Comparison of ENCODE assay signal across 24 cellular contexts in the genomic region with DNA sequence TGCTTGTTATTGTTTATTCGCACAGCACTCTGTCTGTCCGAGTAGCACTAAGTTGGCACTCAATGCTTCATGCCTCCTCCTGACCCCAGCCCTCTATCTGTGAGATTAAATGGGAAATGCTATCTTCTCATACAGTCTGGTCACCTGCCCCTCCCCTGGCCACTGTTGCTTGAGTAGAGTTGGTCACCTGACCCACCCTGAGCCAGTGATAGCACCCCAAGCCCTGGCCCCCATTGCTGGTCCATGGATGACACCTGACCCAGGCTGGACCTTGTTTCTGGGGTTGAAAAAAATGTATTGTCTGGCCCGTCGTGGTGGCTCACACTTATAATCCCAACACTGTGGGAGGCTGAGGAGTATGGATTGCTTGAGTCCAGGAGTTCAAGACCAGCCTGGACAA. TPM values are rescaled to one million over a fixed set of nuclear protein-coding genes. Genes with fewer than 3 reads are reported as not detected.
DNase-seq lines count a peak whose midpoint lies in the region; ATAC-seq, FAIRE-seq and TF ChIP-seq lines count a peak whose summit lies in the region.
"Had no signal": no experiment of that assay in that cellular context is flagged by ENCODE, and none has a peak within 500 bp of the region (broad histone marks: within the 10 kb centered on the region; RNA-seq: fewer than 3 reads in every experiment).

No MANE protein-coding gene starts in this region.

- no peak for TF ChIP-seq POLR2A in K562 (conservative IDR thresholded peaks at IDR 0.05)

- H3K79me2 ChIP-seq in H9 (ENCODE audit: insufficient read depth, low read length) (no peaks in the 10 kb centered on the region), K562 (ENCODE audit: control insufficient read depth, insufficient read depth, low read length) (no peaks in the 10 kb centered on the region), neural progenitor cell (ENCODE audit: low read depth) (no peaks in the 10 kb centered on the region)

- no peak overlapping the region for H2BK15ac ChIP-seq in H9 (ENCODE audit: low read depth, low read length)

- no peak overlapping the region for H3K18ac ChIP-seq in H9 (ENCODE audit: insufficient read length, low read depth, low read length)

- no peak for DNase-seq in H9
- peak; percentile 37 to 45 (median 42) for DNase-seq in K562 (ENCODE audit: extremely low read depth in 1 of 4, low spot score in 3 of 4)
- DNase-seq in neural progenitor cell (ENCODE audit: low spot score): no peak
- no peak for DNase-seq in 8988T
- DNase-seq in DMS79 (lab: John Stamatoyannopoulos, UW): no peak
- no peak for DNase-seq in H4 (ENCODE audit: low spot score)
- DNase-seq: ACHN; AML-193; BE2C; CD4-positive, alpha-beta T cell; CD8-positive, alpha-beta memory T cell; DMS 273 treated with DMSO at 0.1 percent for 48 hours; DMS79 treated with DMSO at 0.1 percent for 48 hours; GF-D8; H7 had no signal

- H3K4me2 ChIP-seq in H9 (ENCODE audit: insufficient read depth, insufficient read length, low read length) (no peak overlapping the region), K562 (ENCODE audit: insufficient read depth, low read length) (no peak overlapping the region; the same call in 1 of the 2 replicates), neural progenitor cell (no peak overlapping the region)
- H3K4me2 ChIP-seq: A549; BLaER1 treated with 17β-estradiol and CSF1 and Interleukin-3, amounts not matched to agents 10 nM and 100 nM; GM23338 had no signal

- H3K79me1 ChIP-seq in H9 (ENCODE audit: insufficient read depth, low read depth, low read length, poor library complexity, severe bottlenecking): no peaks in the 10 kb centered on the region

- no peaks in the 10 kb centered on the region for H3K23me2 ChIP-seq in H9 (ENCODE audit: insufficient read length, low read depth, low read length, poor library complexity, severe bottlenecking)

- no CpG with 5 or more reads among the region's 4 CpGs for WGBS in H9 (ENCODE audit: extremely low coverage, insufficient read length, low lambda C conversion rate)
- WGBS in K562 (ENCODE audit: insufficient coverage, low coverage, missing lambda C conversion rate): 33% methylated on average over 3 of the region's 4 CpGs

- no peak overlapping the region for H2BK20ac ChIP-seq in H9 (ENCODE audit: low read depth, low read length, poor library complexity, severe bottlenecking)

- H2AK5ac ChIP-seq in H9 (ENCODE audit: insufficient read length, low read length): no peak overlapping the region

- no peak overlapping the region for H2BK12ac ChIP-seq in H9 (ENCODE audit: insufficient read length, low read depth, low read length)

- H3K27me3 ChIP-seq in H9 (ENCODE audit: insufficient read depth, low read length) (no peaks in the 10 kb centered on the region), K562 (ENCODE audit: control insufficient read depth in 2 of 2, insufficient read depth in 2 of 2, low read length in 2 of 2) (no peaks in the 10 kb centered on the region), neural progenitor cell (no peaks in the 10 kb centered on the region)
- H3K27me3 ChIP-seq: BE2C; BLaER1 treated with 17β-estradiol and CSF1 and Interleukin-3, amounts not matched to agents 10 nM and 100 nM had no signal

- H3K36me3 Mint-ChIP-seq in H9 (ENCODE audit: insufficient read depth in 1 of 3, low read depth in 3 of 3) (no peaks in the 10 kb centered on the region), neural progenitor cell (no peaks in the 10 kb centered on the region)
- H3K36me3 Mint-ChIP-seq: CD14-positive monocyte; CD8-positive, alpha-beta memory T cell had no signal

- no peak overlapping the region for H3T11ph ChIP-seq in H9 (ENCODE audit: low read length)

- ATAC-seq in K562: peak; percentile 85
- ATAC-seq: A549, GM23338, HCT116 had no signal

- H4K91ac ChIP-seq in H9 (ENCODE audit: insufficient read length, low read depth, low read length): no peak overlapping the region

- H3K4me1 ChIP-seq in H9 (ENCODE audit: insufficient read depth, low read length) (no peaks in the 10 kb centered on the region), K562 (replicated peaks in 1 of 2; ENCODE audit: control insufficient read depth in 2 of 2, insufficient read depth in 2 of 2, low read length in 2 of 2) (peaks cover 3 to 4% of the 10 kb centered on the region in 2 experiments; a peak in 4 of 5 replicates), neural progenitor cell (peaks cover 3% of the 10 kb centered on the region)
- H3K4me1 ChIP-seq: A549, BE2C had no signal

- no peak overlapping the region for H3K4ac ChIP-seq in H9 (ENCODE audit: low read depth, low read length)

- H3F3A ChIP-seq in neural progenitor cell (ENCODE audit: low read depth): peaks cover 13% of the 10 kb centered on the region

- H3K27ac ChIP-seq in H9 (ENCODE audit: insufficient read length, low read depth, low read length): no peak overlapping the region
- H3K27ac ChIP-seq in K562 (ENCODE audit: extremely low read depth, low read depth, low read length): no peak overlapping the region
- no peak overlapping the region for H3K27ac ChIP-seq in neural progenitor cell
- H3K27ac ChIP-seq: 22Rv1; A549; BLaER1 treated with 17β-estradiol and CSF1 and Interleukin-3, amounts not matched to agents 10 nM and 100 nM had no signal

- peaks cover 22 to 28% of the 10 kb centered on the region in 2 experiments for H3K4me1 Mint-ChIP-seq in H9
- H3K4me1 Mint-ChIP-seq in neural progenitor cell: peaks cover 30% of the 10 kb centered on the region
- H3K4me1 Mint-ChIP-seq: CD8-positive, alpha-beta memory T cell had no signal

- no peaks in the 10 kb centered on the region for H3K27me3 Mint-ChIP-seq in H9 (ENCODE audit: low read depth)
- H3K27me3 Mint-ChIP-seq in neural progenitor cell (ENCODE audit: insufficient read depth, low read depth): peaks cover 2% of the 10 kb centered on the region
- H3K27me3 Mint-ChIP-seq: CD4-positive, alpha-beta T cell; CD8-positive, alpha-beta memory T cell had no signal

- H2AFZ ChIP-seq in H9 (ENCODE audit: low read length): no peak overlapping the region
- H2AFZ ChIP-seq in K562 (ENCODE audit: low read depth, low read length): peak overlapping the region; percentile 66
- no peak overlapping the region for H2AFZ ChIP-seq in neural progenitor cell (replicated peaks)
- H2AFZ ChIP-seq: GM23338 had no signal

- H3K14ac ChIP-seq in H9 (ENCODE audit: insufficient read depth, low read length): no peak overlapping the region

- peak; percentile 54 for FAIRE-seq in K562 (lab: Jason Lieb, UNC)
- FAIRE-seq: A549, D721Med, GM12891, GM18507 had no signal

- POLR2A ChIA-PET in K562 (lab: Yijun Ruan, JAX): no interaction called here

- H4K8ac ChIP-seq in H9 (replicated peaks; ENCODE audit: insufficient read length, low read depth, low read length): no peak overlapping the region

- H3K56ac ChIP-seq in H9 (ENCODE audit: insufficient read length, low read depth, low read length): no peak overlapping the region

- intact Hi-C loops in K562 (cut with micrococcal nuclease): no loop called here

- no peaks in the 10 kb centered on the region for H3K9me1 ChIP-seq in K562 (ENCODE audit: control insufficient read depth, insufficient read depth, low read length)

- no peak for TF ChIP-seq EP300 in K562 (IDR thresholded peaks at IDR 0.05; ENCODE audit: low read length)

- H3K36me3 ChIP-seq in K562 (ENCODE audit: control insufficient read depth, insufficient read depth, low read length): no peaks in the 10 kb centered on the region
- no peaks in the 10 kb centered on the region for H3K36me3 ChIP-seq in neural progenitor cell
- H3K36me3 ChIP-seq: BE2C; BLaER1 treated with 17β-estradiol and CSF1 and Interleukin-3, amounts not matched to agents 10 nM and 100 nM had no signal

- in situ Hi-C loops in K562 (cut with MboI): no loop called here

- no peak for TF ChIP-seq RAD21 in K562 (CRISPR knock-in tag; conservative IDR thresholded peaks at IDR 0.05 in 1 of 2, IDR thresholded peaks at IDR 0.05 in 1 of 2)

- TF ChIP-seq CTCF in H9 (conservative IDR thresholded peaks at IDR 0.05): no peak
- TF ChIP-seq CTCF in K562 (IDR thresholded peaks at IDR 0.05 in 2 of 3, conservative IDR thresholded peaks at IDR 0.05 in 1 of 3; ENCODE audit: insufficient read depth in 2 of 3, low read depth in 1 of 3, low read length in 3 of 3): no peak
- TF ChIP-seq CTCF in neural progenitor cell (IDR thresholded peaks at IDR 0.05): no peak

- H3K4me3 Mint-ChIP-seq in H9: no peak overlapping the region
- H3K4me3 Mint-ChIP-seq in neural progenitor cell: no peak overlapping the region
- H3K4me3 Mint-ChIP-seq: CD14-positive monocyte; CD4-positive, alpha-beta T cell; CD8-positive, alpha-beta memory T cell; GM23338 had no signal

- no peaks in the 10 kb centered on the region for H3K9me3 ChIP-seq in H9 (ENCODE audit: control insufficient read depth, low read depth, low read length)
- no peaks in the 10 kb centered on the region for H3K9me3 ChIP-seq in K562 (replicated peaks; ENCODE audit: control insufficient read depth, insufficient read depth, low read depth, low read length)
- H3K9me3 ChIP-seq in neural progenitor cell (ENCODE audit: low read depth): no peaks in the 10 kb centered on the region
- H3K9me3 ChIP-seq: A549; BE2C; BLaER1 treated with 17β-estradiol and CSF1 and Interleukin-3, amounts not matched to agents 10 nM and 100 nM had no signal

- H3K9me3 Mint-ChIP-seq in H9 (no peaks in the 10 kb centered on the region), neural progenitor cell (no peaks in the 10 kb centered on the region)
- H3K9me3 Mint-ChIP-seq: CD4-positive, alpha-beta T cell; CD8-positive, alpha-beta memory T cell; GM23338 had no signal

- H3K27ac Mint-ChIP-seq in H9 (peak overlapping the region in 2 of 3 experiments; percentile 70 to 76; a peak in 2 of 7 replicates), neural progenitor cell (peak overlapping the region; percentile 81)
- H3K27ac Mint-ChIP-seq: CD4-positive, alpha-beta T cell; CD8-positive, alpha-beta memory T cell; GM23338 had no signal

- no peak overlapping the region for H3K23ac ChIP-seq in H9 (ENCODE audit: insufficient read length, low read depth, low read length)

- H2BK5ac ChIP-seq in H9 (ENCODE audit: insufficient read length, low read length): no peak overlapping the region

- no peak overlapping the region for H3K9ac ChIP-seq in H9 (ENCODE audit: extremely low read depth, insufficient read length, low read length)
- 0 out of 4 replicates have a peak overlapping the region, but pooled peaks of 1 of the 2 experiments have one; percentile 9 for H3K9ac ChIP-seq in K562 (ENCODE audit: insufficient read depth in 1 of 2, low read depth in 2 of 2, low read length in 2 of 2)
- H3K9ac ChIP-seq in neural progenitor cell: no peak overlapping the region
- H3K9ac ChIP-seq: BLaER1 treated with 17β-estradiol and CSF1 and Interleukin-3, amounts not matched to agents 10 nM and 100 nM had no signal

- BruUV-seq in K562 (replicated peaks; lab: Mats Ljungman, UMichigan): no TSS peak

- no peak overlapping the region for H3K4me3 ChIP-seq in K562
- H3K4me3 ChIP-seq in neural progenitor cell: no peak overlapping the region
- H3K4me3 ChIP-seq: A549; BLaER1 treated with 17β-estradiol and CSF1 and Interleukin-3, amounts not matched to agents 10 nM and 100 nM; GM23338 had no signal

- no peak overlapping the region for H4K5ac ChIP-seq in H9 (ENCODE audit: insufficient read length, low read depth, low read length)

- H2BK120ac ChIP-seq in H9 (ENCODE audit: low read depth, low read length, poor library complexity, severe bottlenecking): no peak overlapping the region

- no peaks in the 10 kb centered on the region for H4K20me1 ChIP-seq in H9 (ENCODE audit: control insufficient read depth, insufficient read depth, insufficient read length)
- no peaks in the 10 kb centered on the region for H4K20me1 ChIP-seq in K562 (replicated peaks; ENCODE audit: control insufficient read depth, insufficient read depth, low read length)
- H4K20me1 ChIP-seq in neural progenitor cell (ENCODE audit: low read depth): no peaks in the 10 kb centered on the region
- H4K20me1 ChIP-seq: BLaER1 treated with 17β-estradiol and CSF1 and Interleukin-3, amounts not matched to agents 10 nM and 100 nM had no signal

- CTCF ChIA-PET in K562 (lab: Yijun Ruan, JAX; ENCODE audit: low intra/inter-chr PET ratio): no interaction called here

RNA-seq across cellular contexts. Expression of gene PEMT, which starts 8.5 kb away (rescaled TPM):
- total RNA-seq in H9 (2021): 63.2 and 63.5 TPM in 2 replicates
- total RNA-seq in K562 (2011; cell fraction: chromatin; rRNA removed; ENCODE audit: low replicate concordance): 6.4 and 26.1 TPM in 2 replicates
- 29.7 and 36.2 TPM in 2 replicates for total RNA-seq in K562 (2011; cell fraction: nucleolus; rRNA removed)
- total RNA-seq in K562 (2011; cell fraction: nucleoplasm; rRNA removed): 20.5 and 31.0 TPM in 2 replicates
- 32.8 and 62.4 TPM in 2 replicates for total RNA-seq in K562 (2014; rRNA removed)
- total RNA-seq in K562 (2014; rRNA removed; fragmentation: Illumina TruSeq; extraction: Trizol): 3.9 and 5.7 TPM in 2 replicates
- total RNA-seq in K562 (2015; rRNA removed; fragmentation: Illumina TruSeq; extraction: Trizol): 14.1 and 15.0 TPM in 2 replicates
- 28.8 and 33.9 TPM in 2 replicates for total RNA-seq in K562 (2021)
- 12.7 and 24.3 TPM in 2 replicates for polyA plus RNA-seq in K562 (2011; rRNA removed)
- polyA plus RNA-seq in K562 (2011; cell fraction: cytosol; rRNA removed): 32.4 and 70.4 TPM in 2 replicates
- 19.1 and 30.2 TPM in 2 replicates for polyA plus RNA-seq in K562 (2011; cell fraction: nucleus; rRNA removed)
- polyA plus RNA-seq in K562 (2012): 23.7 and 48.0 TPM in 2 replicates
- polyA plus RNA-seq in K562 (2014; fragmentation: Illumina TruSeq; extraction: Trizol): 13.6 and 24.8 TPM in 2 replicates
- polyA plus RNA-seq in K562 (2014; fragmentation: Nextera tagmentation; extraction: Ambion mirVana): 1 to 10 TPM; 1.4 to 7.9 TPM
- 26.7 and 36.4 TPM in 2 replicates for polyA plus RNA-seq in K562 (2014; rRNA removed)
- polyA minus RNA-seq in K562 (2011; rRNA and poly(A)+ RNA removed): 3.3 and 4.1 TPM in 2 replicates
- 12.4 and 22.6 TPM in 2 replicates for polyA minus RNA-seq in K562 (2011; cell fraction: cytosol; rRNA and poly(A)+ RNA removed)
- 4.6 and 6.3 TPM in 2 replicates for polyA minus RNA-seq in K562 (2011; cell fraction: nucleus; rRNA and poly(A)+ RNA removed)
- 17.7 and 50.4 TPM in 2 replicates for total RNA-seq in neural progenitor cell (ENCODE audit: low replicate concordance)
- 51.5 and 57.2 TPM in 2 replicates for total RNA-seq in H4 (2014; rRNA removed; shearing (Covaris generic))

Comparison
In these comparisons a context has a peak if more than half of its experiments do, and no peak if none do; other contexts are left out.
1. DNase-seq: peak in K562 (4 of 4); none in H9 (single experiment), neural progenitor cell (single experiment), 8988T (single experiment), DMS79 (single experiment) and H4 (single experiment).